Comparison of ENCODE assay signal across 8 cellular contexts in genomic region chr11:33040127-33040861, GRCh38. TPM values are rescaled to one million over a fixed set of nuclear protein-coding genes. Genes with fewer than 3 reads are reported as not detected.
DNase-seq lines count a peak whose midpoint lies in the region; ATAC-seq, FAIRE-seq and TF ChIP-seq lines count a peak whose summit lies in the region.

No MANE protein-coding gene starts in this region.

- peak overlapping the region; percentile 82 for H3K4me3 ChIP-seq in ACC112 (ENCODE audit: low read depth, low read length)
- H3K4me3 ChIP-seq in GM12878 = peak overlapping the region; percentile 85
- H3K4me3 ChIP-seq in kidney (ENCODE audit: low read length in 2 of 2) = peak overlapping the region; percentile 87 to 88

- H2AFZ ChIP-seq in ACC112 (ENCODE audit: low read length, unreplicated experiment) (peak overlapping the region; percentile 49), GM12878 (ENCODE audit: control insufficient read depth, low read depth, low read length) (peak overlapping the region; percentile 99)

- POLR2A ChIA-PET in RWPE1 (lab: Yijun Ruan, JAX; ENCODE audit: low non-redundant PET) (no interaction called here), GM12878 (lab: Charles Lee) (interaction anchor here (0.6 to 2.5 kb wide), 11 partner anchors 9 to 734 kb away, joined by 3 to 10 read pairs (median 6); partner anchors contain the start of genes DEPDC7 and QSER1)

- TF ChIP-seq RAD21 in GM12878 (IDR thresholded peaks at IDR 0.05; ENCODE audit: insufficient read depth, low read depth, low read length) = no peak

- H3K27ac ChIP-seq in ACC112 (ENCODE audit: low read depth, low read length) = peak overlapping the region; percentile 78
- H3K27ac ChIP-seq in RWPE1 = peak overlapping the region; percentile 99
- H3K27ac ChIP-seq in GM12878 (ENCODE audit: control insufficient read depth, insufficient read depth) = peak overlapping the region; percentile 98
- peak overlapping the region; percentile 99 for H3K27ac ChIP-seq in kidney (ENCODE audit: low read depth in 2 of 2, low read length in 2 of 2)

- H3K9ac ChIP-seq in GM12878 (ENCODE audit: control insufficient read depth, insufficient read depth, low read length) = peak overlapping the region; percentile 81
- H3K9ac ChIP-seq in kidney (ENCODE audit: low read length in 2 of 2) = peak overlapping the region; percentile 57 to 89

- H3K4me1 ChIP-seq in ACC112 (ENCODE audit: control insufficient read depth, insufficient read depth, low read length, unreplicated experiment) = peaks cover 17% of the 10 kb centered on the region
- H3K4me1 ChIP-seq in GM12878 (ENCODE audit: control insufficient read depth, insufficient read depth, low read length) = no peaks in the 10 kb centered on the region
- H3K4me1 ChIP-seq in kidney (ENCODE audit: control insufficient read depth in 1 of 2, insufficient read depth in 1 of 2, low read depth in 1 of 2, low read length in 2 of 2) = peaks cover 10 to 11% of the 10 kb centered on the region in 2 donors

- SMC1A ChIA-PET in GM12878 (lab: Charles Lee; ENCODE audit: uncharacterized antibody, unreplicated experiment) = interaction anchor here (0.9 to 3.4 kb wide), 5 partner anchors 18 to 78 kb away, joined by 3 to 34 read pairs (median 6); no protein-coding TSS in a partner anchor

- BruUV-seq in GM12878 (replicated peaks; lab: Mats Ljungman, UMichigan) = no TSS peak

- ATAC-seq in GM18873 (IDR thresholded peaks at IDR 0.05; ENCODE audit: low FRiP score, unreplicated experiment) (peak; percentile 34), HG03280 (IDR thresholded peaks at IDR 0.05; ENCODE audit: unreplicated experiment) (peak; percentile 5), GM12878 (peak; percentile 55)

- intact Hi-C loops in GM12878 (cut with micrococcal nuclease; ENCODE audit: unreplicated experiment) = loop anchor here (1.0 kb wide), 1 partner anchor 23 kb away; no protein-coding TSS in a partner anchor
- intact Hi-C loops in kidney (cut with DNase I) = no loop called here

- no peak for FAIRE-seq in GM12878 (lab: Jason Lieb, UNC)
- FAIRE-seq in kidney (lab: Jason Lieb, UNC) = no peak

- TF ChIP-seq POLR2A in GM12878 (IDR thresholded peaks at IDR 0.05; ENCODE audit: low read depth, low read length) = no peak

- H3K27me3 ChIP-seq in ACC112 (ENCODE audit: insufficient read depth, low read length) = no peaks in the 10 kb centered on the region
- H3K27me3 ChIP-seq in GM12878 (replicated peaks in 1 of 2; ENCODE audit: control insufficient read depth in 2 of 2, insufficient read depth in 2 of 2, low read length in 1 of 2) = no peaks in the 10 kb centered on the region; a peak in 1 of 4 replicates

- H3K9me3 ChIP-seq in GM12878 (replicated peaks; ENCODE audit: control insufficient read depth, insufficient read depth, low read length) (no peaks in the 10 kb centered on the region), kidney (ENCODE audit: control insufficient read depth in 1 of 2, low read length in 2 of 2) (no peaks in the 10 kb centered on the region)

- in situ Hi-C loops in GM12878 (cut with MboI) = no loop called here

- H3K36me3 ChIP-seq in ACC112 (ENCODE audit: insufficient read depth, low read length) (peaks cover 12% of the 10 kb centered on the region), GM12878 (ENCODE audit: control insufficient read depth in 2 of 2, insufficient read depth in 2 of 2, low read length in 1 of 2) (peaks cover 0 to 10% of the 10 kb centered on the region in 2 experiments; a peak in 2 of 4 replicates), kidney (ENCODE audit: control insufficient read depth in 1 of 2, insufficient read depth in 2 of 2, low read length in 2 of 2) (no peaks in the 10 kb centered on the region)

- H3K79me2 ChIP-seq in ACC112 (ENCODE audit: control insufficient read depth, insufficient read depth, low read length, unreplicated experiment) = peaks cover 19% of the 10 kb centered on the region
- peaks cover 17% of the 10 kb centered on the region for H3K79me2 ChIP-seq in GM12878 (ENCODE audit: control insufficient read depth, insufficient read depth, low read length)

- peak; percentile 49 for DNase-seq in RWPE1 (ENCODE audit: low spot score)
- no peak for DNase-seq in GM12878 (ENCODE audit: low read depth, low spot score)
- DNase-seq in kidney = no peak
- peak in 2 of 3 donors; percentile 27 to 39 for DNase-seq in stimulated activated CD4-positive, alpha-beta T cell treated with anti-CD3 and anti-CD28 coated beads, TNF-alpha, amount 100 ng/mL, for 48 hours (ENCODE audit: low read depth in 3 of 3)
- no peak for DNase-seq in NCI-H524 treated with DMSO at 0.1 percent for 48 hours (lab: John Stamatoyannopoulos, UW)

- no peak for TF ChIP-seq CTCF in RWPE1 (conservative IDR thresholded peaks at IDR 0.05; ENCODE audit: low read depth)
- TF ChIP-seq CTCF in GM12878 (IDR thresholded peaks at IDR 0.05 in 2 of 3, conservative IDR thresholded peaks at IDR 0.05 in 1 of 3; ENCODE audit: control insufficient read depth in 2 of 3, extremely low read depth in 1 of 3, insufficient read depth in 1 of 3, low read depth in 3 of 3, low read length in 3 of 3) = no peak
- no peak for TF ChIP-seq CTCF in kidney (IDR thresholded peaks at IDR 0.05; ENCODE audit: borderline replicate concordance, extremely low read depth, insufficient read depth)

- RAD21 ChIA-PET in GM12878 (lab: Charles Lee; ENCODE audit: unreplicated experiment) = interaction anchor here (0.6 to 4.5 kb wide), 9 partner anchors 17 to 220 kb away, joined by 3 to 53 read pairs (median 3); partner anchors contain the start of genes DEPDC7 and QSER1

- H3K4me2 ChIP-seq in GM12878 (ENCODE audit: control insufficient read depth, insufficient read depth) = peak overlapping the region; percentile 70

- TF ChIP-seq EP300 in GM12878 (IDR thresholded peaks at IDR 0.05; ENCODE audit: borderline replicate concordance in 1 of 2, control insufficient read depth in 1 of 2, low read depth in 2 of 2, low read length in 2 of 2) = no peak

- CTCF ChIA-PET in RWPE1 (lab: Yijun Ruan, JAX) = interaction anchor here (0.6 kb wide), 1 partner anchor 72 kb away, joined by 4 read pairs; no protein-coding TSS in a partner anchor
- CTCF ChIA-PET in GM12878 (lab: Yijun Ruan, JAX) = interaction anchor here (0.7 to 3.0 kb wide), 5 partner anchors 20 to 146 kb away, joined by 3 to 20 read pairs (median 4); no protein-coding TSS in a partner anchor

- 2% methylated on average over 20 of the region's 20 CpGs for WGBS in GM12878 (ENCODE audit: insufficient coverage, insufficient replicate concordance, low lambda C conversion rate, missing lambda C conversion rate)

- H4K20me1 ChIP-seq in GM12878 (ENCODE audit: control insufficient read depth, insufficient read depth) = no peaks in the 10 kb centered on the region

TF ChIP-seq in GM12878, 131 proteins besides CTCF, POLR2A, EP300 and RAD21 (continues in another document):
- TF ChIP-seq CREM (IDR thresholded peaks at IDR 0.05; ENCODE audit: low read depth) (peak; percentile 82), SPI1 (IDR thresholded peaks at IDR 0.05; ENCODE audit: borderline replicate concordance, insufficient read depth, low read depth, low read length) (peak; percentile 51; the same call in 1 of the 2 replicates), NFIC (IDR thresholded peaks at IDR 0.05; ENCODE audit: low read depth, low read length) (0 out of 2 replicates have a peak, but pooled peaks have one; percentile 12), RUNX3 (IDR thresholded peaks at IDR 0.05; ENCODE audit: low read length) (0 out of 2 replicates have a peak, but pooled peaks have one; percentile 5), CREB1 (IDR thresholded peaks at IDR 0.05; ENCODE audit: low read depth) (peak; percentile 89), ATF7 (IDR thresholded peaks at IDR 0.05; ENCODE audit: low read depth) (peak; percentile 82), POLR2AphosphoS2 (IDR thresholded peaks at IDR 0.05; ENCODE audit: low read depth, low read length) (no peak)

RNA-seq across cellular contexts. Expression of gene TCP11L1, which starts 0.9 kb away (rescaled TPM):
- total RNA-seq in GM12878 (2013; cell fraction: nucleolus; rRNA removed) = 41.0 and 43.6 TPM in 2 replicates
- total RNA-seq in GM12878 (2014; rRNA removed) = 11.6 and 13.3 TPM in 2 replicates
- 12.9 and 13.5 TPM in 2 replicates for total RNA-seq in GM12878 (2014; rRNA removed; fragmentation: Illumina TruSeq; extraction: Trizol)
- 14.1 and 14.3 TPM in 2 replicates for total RNA-seq in GM12878 (2021)
- polyA plus RNA-seq in GM12878 (2011; ENCODE audit: low read depth) = 4.6 TPM
- 13.9 and 14.8 TPM in 2 replicates for polyA plus RNA-seq in GM12878 (2011; rRNA removed)
- 11.4 and 13.8 TPM in 2 replicates for polyA plus RNA-seq in GM12878 (2011; cell fraction: cytosol; rRNA removed)
- 13.3 and 14.6 TPM in 2 replicates for polyA plus RNA-seq in GM12878 (2011; cell fraction: nucleus; rRNA removed)
- polyA plus RNA-seq in GM12878 (2012) = 5.6 and 8.9 TPM in 2 replicates
- 12.5 and 13.2 TPM in 2 replicates for polyA plus RNA-seq in GM12878 (2014; fragmentation: Illumina TruSeq; extraction: Trizol)
- polyA plus RNA-seq in GM12878 (2014; fragmentation: Nextera tagmentation; extraction: Ambion mirVana) = 1 to 10 TPM; 5.3 to 5.8 TPM
- 10.6 and 15.7 TPM in 2 replicates for polyA plus RNA-seq in GM12878 (2014; rRNA removed)
- polyA plus RNA-seq in GM12878 (2016; fragmentation: Nextera tagmentation; extraction: Ambion mirVana) = 10 to 100 TPM; 11.9 to 12.5 TPM
- 22.6 and 25.8 TPM in 2 replicates for polyA minus RNA-seq in GM12878 (2011; rRNA and poly(A)+ RNA removed)
- 6.4 and 7.3 TPM in 2 replicates for polyA minus RNA-seq in GM12878 (2011; cell fraction: cytosol; rRNA and poly(A)+ RNA removed)
- 11.4 and 19.8 TPM in 2 replicates for polyA minus RNA-seq in GM12878 (2011; cell fraction: nucleus; rRNA and poly(A)+ RNA removed)
- 17.9 TPM for total RNA-seq in kidney
- polyA plus RNA-seq in kidney (ENCODE audit: insufficient read depth, low read depth, low replicate concordance) = 4.0 TPM

RNA-seq across cellular contexts. Expression of gene DEPDC7, which starts 24.6 kb away (rescaled TPM):
- total RNA-seq in GM12878 (2013; cell fraction: nucleolus; rRNA removed) = 1.3 and 1.9 TPM in 2 replicates
- 0.44 and 0.73 TPM in 2 replicates for total RNA-seq in GM12878 (2014; rRNA removed)
- 0.54 and 0.78 TPM in 2 replicates for total RNA-seq in GM12878 (2014; rRNA removed; fragmentation: Illumina TruSeq; extraction: Trizol)
- total RNA-seq in GM12878 (2021) = 0.56 and 0.58 TPM in 2 replicates
- polyA plus RNA-seq in GM12878 (2011; ENCODE audit: low read depth) = 0.20 TPM
- 0.48 and 1.0 TPM in 2 replicates for polyA plus RNA-seq in GM12878 (2011; rRNA removed)
- polyA plus RNA-seq in GM12878 (2011; cell fraction: cytosol; rRNA removed) = 0.13 and 0.28 TPM in 2 replicates
- 0.55 and 0.83 TPM in 2 replicates for polyA plus RNA-seq in GM12878 (2011; cell fraction: nucleus; rRNA removed)
- polyA plus RNA-seq in GM12878 (2012) = 0.39 and 0.65 TPM in 2 replicates
- 0.50 and 0.57 TPM in 2 replicates for polyA plus RNA-seq in GM12878 (2014; fragmentation: Illumina TruSeq; extraction: Trizol)
- polyA plus RNA-seq in GM12878 (2014; fragmentation: Nextera tagmentation; extraction: Ambion mirVana) = under 1 TPM; 0.06 to 0.26 TPM
- 0.47 and 0.57 TPM in 2 replicates for polyA plus RNA-seq in GM12878 (2014; rRNA removed)
- polyA plus RNA-seq in GM12878 (2016; fragmentation: Nextera tagmentation; extraction: Ambion mirVana) = 1 to 10 TPM in 1 of 2 experiments, under 1 TPM in 1; 0.45 to 1.1 TPM
- 0.37 TPM in 1 of 2 replicates, not detected in the other for polyA minus RNA-seq in GM12878 (2011; rRNA and poly(A)+ RNA removed)
- not detected in 2 replicates for polyA minus RNA-seq in GM12878 (2011; cell fraction: cytosol; rRNA and poly(A)+ RNA removed)
- polyA minus RNA-seq in GM12878 (2011; cell fraction: nucleus; rRNA and poly(A)+ RNA removed) = 0.36 and 0.57 TPM in 2 replicates
- total RNA-seq in kidney = 2.4 TPM
- 11.0 TPM for polyA plus RNA-seq in kidney (ENCODE audit: insufficient read depth, low read depth, low replicate concordance)

Comparison
In these comparisons a context has a peak if more than half of its experiments do, and no peak if none do; other contexts are left out.
1. ATAC-seq: peak in every context shown above with its lines; median percentile 55 in GM12878; 34 in GM18873; 5 in HG03280.
2. DNase-seq: peak in RWPE1 (single experiment) and stimulated activated CD4-positive, alpha-beta T cell treated with anti-CD3 and anti-CD28 coated beads, TNF-alpha, amount 100 ng/mL, for 48 hours (2 of 3); none in GM12878 (single experiment), kidney (single experiment) and NCI-H524 treated with DMSO at 0.1 percent for 48 hours (single experiment).
3. Peak in every context shown above with its lines, with median percentiles within 50 percentile points of each other: H3K27ac ChIP-seq and H3K4me3 ChIP-seq.